In the genomic region with DNA sequence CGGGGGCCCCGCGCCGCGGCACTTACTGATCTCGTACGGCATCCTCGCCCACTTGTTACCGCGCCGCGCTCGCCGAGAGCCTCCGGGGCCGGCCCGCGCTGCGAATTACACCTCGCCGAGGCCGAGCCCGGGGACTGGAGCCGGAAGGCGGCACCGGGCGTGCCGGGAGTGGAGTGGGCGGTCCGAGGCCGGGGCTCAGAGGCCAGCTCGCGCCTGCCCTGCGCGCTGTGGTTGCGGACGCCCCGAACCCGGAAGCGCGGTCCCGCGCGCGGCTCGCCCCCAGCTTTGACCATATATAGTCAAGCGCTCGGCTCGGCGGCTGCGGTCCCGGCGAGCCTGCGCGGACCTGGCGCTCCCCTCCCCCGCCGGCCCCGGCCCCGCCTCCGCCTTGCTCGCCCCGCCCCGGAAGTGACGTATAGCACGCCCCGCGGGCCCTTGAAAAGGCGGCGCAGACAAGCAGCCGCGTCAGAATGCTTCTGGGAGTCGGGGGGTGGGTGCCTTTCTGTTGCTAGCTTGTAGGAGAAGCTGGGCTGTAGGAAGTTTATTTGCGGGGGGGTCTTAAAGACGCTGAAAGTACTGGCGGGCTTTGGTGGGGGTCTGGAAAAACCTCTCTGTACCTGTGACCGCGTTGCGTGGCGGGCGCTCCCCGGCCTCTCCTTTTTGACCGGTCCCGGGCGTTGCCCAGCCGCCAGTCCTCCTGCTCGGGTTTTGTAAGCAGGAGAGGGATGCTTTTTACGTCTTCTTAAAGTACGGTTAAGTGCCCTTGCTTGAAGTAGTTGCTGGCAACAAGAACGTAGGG, we compare ENCODE assay signal across 8 cellular contexts. TPM values are rescaled to one million over a fixed set of nuclear protein-coding genes. Genes with fewer than 3 reads are reported as not detected.
DNase-seq lines count a peak whose midpoint lies in the region; ATAC-seq and TF ChIP-seq lines count a peak whose summit lies in the region.

A gene with protein sequence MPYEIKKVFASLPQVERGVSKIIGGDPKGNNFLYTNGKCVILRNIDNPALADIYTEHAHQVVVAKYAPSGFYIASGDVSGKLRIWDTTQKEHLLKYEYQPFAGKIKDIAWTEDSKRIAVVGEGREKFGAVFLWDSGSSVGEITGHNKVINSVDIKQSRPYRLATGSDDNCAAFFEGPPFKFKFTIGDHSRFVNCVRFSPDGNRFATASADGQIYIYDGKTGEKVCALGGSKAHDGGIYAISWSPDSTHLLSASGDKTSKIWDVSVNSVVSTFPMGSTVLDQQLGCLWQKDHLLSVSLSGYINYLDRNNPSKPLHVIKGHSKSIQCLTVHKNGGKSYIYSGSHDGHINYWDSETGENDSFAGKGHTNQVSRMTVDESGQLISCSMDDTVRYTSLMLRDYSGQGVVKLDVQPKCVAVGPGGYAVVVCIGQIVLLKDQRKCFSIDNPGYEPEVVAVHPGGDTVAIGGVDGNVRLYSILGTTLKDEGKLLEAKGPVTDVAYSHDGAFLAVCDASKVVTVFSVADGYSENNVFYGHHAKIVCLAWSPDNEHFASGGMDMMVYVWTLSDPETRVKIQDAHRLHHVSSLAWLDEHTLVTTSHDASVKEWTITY (minus strand): TSS at position 175 of the 799 bp plus-strand sequence. CDS start 133 bp downstream, at position 42.

- H3K27me3 ChIP-seq in left lung = no peaks in the 10 kb centered on the region

- no peak for TF ChIP-seq CTCF in left lung (IDR thresholded peaks at IDR 0.05)

- peak within 1 kb of the TSS; percentile 63 to 97 for H3K4me3 ChIP-seq in left lung

- intact Hi-C loops in left lung (cut with DNase I) = no loop called here

- H3K4me1 ChIP-seq in left lung = peaks cover 18 to 51% of the 10 kb centered on the region in 2 donors

- no peaks in the 10 kb centered on the region for H3K9me3 ChIP-seq in left lung

- ATAC-seq in GM19351 (IDR thresholded peaks at IDR 0.05; ENCODE audit: unreplicated experiment) (peak; percentile 77), HG03520 (IDR thresholded peaks at IDR 0.05; ENCODE audit: unreplicated experiment) (peak; percentile 91), left lung (peak; percentile 89)

- peaks cover 0 to 36% of the 10 kb centered on the region in 2 donors for H3K36me3 ChIP-seq in left lung

- H3K27ac ChIP-seq in left lung = peak within 1 kb of the TSS; percentile 98 to 99

- peak; percentile 58 to 97 (median 92) for DNase-seq in C1 segment of cervical spinal cord (lab: John Stamatoyannopoulos, UW)
- DNase-seq in NCI-H69 (lab: John Stamatoyannopoulos, UW) = peak; percentile 93
- DNase-seq in activated CD4-positive, alpha-beta T cell treated with anti-CD3 and anti-CD28 coated beads, Interleukin-2, amount 50 U/mL, for 24 hours (ENCODE audit: low read depth in 1 of 2, low spot score in 1 of 2) = peak; percentile 88 to 91
- peak; percentile 90 for DNase-seq in dedifferentiated amniotic fluid mesenchymal stem cell (ENCODE audit: extremely low spot score)
- DNase-seq in left lung = peak; percentile 98 to 99
- DNase-seq in stimulated activated CD4-positive, alpha-beta T cell treated with anti-CD3 and anti-CD28 coated beads, Interleukin-2, amount 100 ng/mL, for 4 hours (ENCODE audit: low read depth) = peak; percentile 90

RNA-seq across cellular contexts. Expression of the gene that starts here (rescaled TPM):
- 100 to 1,000 TPM; 215 to 303 TPM for total RNA-seq in left lung

Comparison
In these comparisons a context has a peak if more than half of its experiments do, and no peak if none do; other contexts are left out.
1. Peak in every context shown above with its lines: DNase-seq, ATAC-seq, H3K4me3 ChIP-seq and H3K27ac ChIP-seq.